Comparison of ENCODE assay signal across 1 cellular context in the genomic region with DNA sequence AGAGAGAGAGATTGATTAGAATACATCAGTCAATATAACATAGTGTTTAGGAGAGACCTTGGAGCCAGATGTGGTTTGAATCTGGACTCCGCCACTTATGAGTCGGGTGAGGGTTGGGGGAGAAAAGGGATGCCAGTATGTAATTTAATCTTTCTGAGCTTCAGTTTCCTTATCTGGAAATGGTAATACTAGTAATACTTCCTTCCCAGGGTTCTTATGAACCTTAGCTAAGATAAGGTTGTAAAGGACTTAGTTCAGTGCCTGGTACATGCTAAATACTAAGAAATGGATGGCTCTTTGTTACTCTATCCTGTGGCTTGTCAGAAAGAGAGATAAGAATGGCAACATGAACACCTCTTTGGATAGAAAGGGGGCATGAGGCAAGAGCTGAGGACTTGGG.
TF ChIP-seq lines count a peak whose summit lies in the region.

No MANE protein-coding gene starts in this region.

TF ChIP-seq in GM23338, 12 proteins besides CTCF, POLR2A, EP300 and RAD21 (continued from another document):
- TF ChIP-seq, protein P1, sequence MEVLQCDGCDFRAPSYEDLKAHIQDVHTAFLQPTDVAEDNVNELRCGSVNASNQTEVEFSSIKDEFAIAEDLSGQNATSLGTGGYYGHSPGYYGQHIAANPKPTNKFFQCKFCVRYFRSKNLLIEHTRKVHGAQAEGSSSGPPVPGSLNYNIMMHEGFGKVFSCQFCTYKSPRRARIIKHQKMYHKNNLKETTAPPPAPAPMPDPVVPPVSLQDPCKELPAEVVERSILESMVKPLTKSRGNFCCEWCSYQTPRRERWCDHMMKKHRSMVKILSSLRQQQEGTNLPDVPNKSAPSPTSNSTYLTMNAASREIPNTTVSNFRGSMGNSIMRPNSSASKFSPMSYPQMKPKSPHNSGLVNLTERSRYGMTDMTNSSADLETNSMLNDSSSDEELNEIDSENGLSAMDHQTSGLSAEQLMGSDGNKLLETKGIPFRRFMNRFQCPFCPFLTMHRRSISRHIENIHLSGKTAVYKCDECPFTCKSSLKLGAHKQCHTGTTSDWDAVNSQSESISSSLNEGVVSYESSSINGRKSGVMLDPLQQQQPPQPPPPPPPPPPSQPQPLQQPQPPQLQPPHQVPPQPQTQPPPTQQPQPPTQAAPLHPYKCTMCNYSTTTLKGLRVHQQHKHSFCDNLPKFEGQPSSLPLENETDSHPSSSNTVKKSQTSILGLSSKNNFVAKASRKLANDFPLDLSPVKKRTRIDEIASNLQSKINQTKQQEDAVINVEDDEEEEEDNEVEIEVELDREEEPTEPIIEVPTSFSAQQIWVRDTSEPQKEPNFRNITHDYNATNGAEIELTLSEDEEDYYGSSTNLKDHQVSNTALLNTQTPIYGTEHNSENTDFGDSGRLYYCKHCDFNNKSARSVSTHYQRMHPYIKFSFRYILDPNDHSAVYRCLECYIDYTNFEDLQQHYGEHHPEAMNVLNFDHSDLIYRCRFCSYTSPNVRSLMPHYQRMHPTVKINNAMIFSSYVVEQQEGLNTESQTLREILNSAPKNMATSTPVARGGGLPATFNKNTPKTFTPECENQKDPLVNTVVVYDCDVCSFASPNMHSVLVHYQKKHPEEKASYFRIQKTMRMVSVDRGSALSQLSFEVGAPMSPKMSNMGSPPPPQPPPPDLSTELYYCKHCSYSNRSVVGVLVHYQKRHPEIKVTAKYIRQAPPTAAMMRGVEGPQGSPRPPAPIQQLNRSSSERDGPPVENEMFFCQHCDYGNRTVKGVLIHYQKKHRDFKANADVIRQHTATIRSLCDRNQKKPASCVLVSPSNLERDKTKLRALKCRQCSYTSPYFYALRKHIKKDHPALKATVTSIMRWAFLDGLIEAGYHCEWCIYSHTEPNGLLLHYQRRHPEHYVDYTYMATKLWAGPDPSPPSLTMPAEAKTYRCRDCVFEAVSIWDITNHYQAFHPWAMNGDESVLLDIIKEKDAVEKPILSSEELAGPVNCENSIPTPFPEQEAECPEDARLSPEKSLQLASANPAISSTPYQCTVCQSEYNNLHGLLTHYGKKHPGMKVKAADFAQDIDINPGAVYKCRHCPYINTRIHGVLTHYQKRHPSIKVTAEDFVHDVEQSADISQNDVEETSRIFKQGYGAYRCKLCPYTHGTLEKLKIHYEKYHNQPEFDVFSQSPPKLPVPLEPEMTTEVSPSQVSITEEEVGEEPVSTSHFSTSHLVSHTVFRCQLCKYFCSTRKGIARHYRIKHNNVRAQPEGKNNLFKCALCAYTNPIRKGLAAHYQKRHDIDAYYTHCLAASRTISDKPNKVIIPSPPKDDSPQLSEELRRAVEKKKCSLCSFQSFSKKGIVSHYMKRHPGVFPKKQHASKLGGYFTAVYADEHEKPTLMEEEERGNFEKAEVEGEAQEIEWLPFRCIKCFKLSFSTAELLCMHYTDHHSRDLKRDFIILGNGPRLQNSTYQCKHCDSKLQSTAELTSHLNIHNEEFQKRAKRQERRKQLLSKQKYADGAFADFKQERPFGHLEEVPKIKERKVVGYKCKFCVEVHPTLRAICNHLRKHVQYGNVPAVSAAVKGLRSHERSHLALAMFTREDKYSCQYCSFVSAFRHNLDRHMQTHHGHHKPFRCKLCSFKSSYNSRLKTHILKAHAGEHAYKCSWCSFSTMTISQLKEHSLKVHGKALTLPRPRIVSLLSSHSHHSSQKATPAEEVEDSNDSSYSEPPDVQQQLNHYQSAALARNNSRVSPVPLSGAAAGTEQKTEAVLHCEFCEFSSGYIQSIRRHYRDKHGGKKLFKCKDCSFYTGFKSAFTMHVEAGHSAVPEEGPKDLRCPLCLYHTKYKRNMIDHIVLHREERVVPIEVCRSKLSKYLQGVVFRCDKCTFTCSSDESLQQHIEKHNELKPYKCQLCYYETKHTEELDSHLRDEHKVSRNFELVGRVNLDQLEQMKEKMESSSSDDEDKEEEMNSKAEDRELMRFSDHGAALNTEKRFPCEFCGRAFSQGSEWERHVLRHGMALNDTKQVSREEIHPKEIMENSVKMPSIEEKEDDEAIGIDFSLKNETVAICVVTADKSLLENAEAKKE (CRISPR knock-in tag; IDR thresholded peaks at IDR 0.05), result no peak
- no peak for TF ChIP-seq ZNF114 (CRISPR knock-in tag; IDR thresholded peaks at IDR 0.05)
- TF ChIP-seq, protein P2, sequence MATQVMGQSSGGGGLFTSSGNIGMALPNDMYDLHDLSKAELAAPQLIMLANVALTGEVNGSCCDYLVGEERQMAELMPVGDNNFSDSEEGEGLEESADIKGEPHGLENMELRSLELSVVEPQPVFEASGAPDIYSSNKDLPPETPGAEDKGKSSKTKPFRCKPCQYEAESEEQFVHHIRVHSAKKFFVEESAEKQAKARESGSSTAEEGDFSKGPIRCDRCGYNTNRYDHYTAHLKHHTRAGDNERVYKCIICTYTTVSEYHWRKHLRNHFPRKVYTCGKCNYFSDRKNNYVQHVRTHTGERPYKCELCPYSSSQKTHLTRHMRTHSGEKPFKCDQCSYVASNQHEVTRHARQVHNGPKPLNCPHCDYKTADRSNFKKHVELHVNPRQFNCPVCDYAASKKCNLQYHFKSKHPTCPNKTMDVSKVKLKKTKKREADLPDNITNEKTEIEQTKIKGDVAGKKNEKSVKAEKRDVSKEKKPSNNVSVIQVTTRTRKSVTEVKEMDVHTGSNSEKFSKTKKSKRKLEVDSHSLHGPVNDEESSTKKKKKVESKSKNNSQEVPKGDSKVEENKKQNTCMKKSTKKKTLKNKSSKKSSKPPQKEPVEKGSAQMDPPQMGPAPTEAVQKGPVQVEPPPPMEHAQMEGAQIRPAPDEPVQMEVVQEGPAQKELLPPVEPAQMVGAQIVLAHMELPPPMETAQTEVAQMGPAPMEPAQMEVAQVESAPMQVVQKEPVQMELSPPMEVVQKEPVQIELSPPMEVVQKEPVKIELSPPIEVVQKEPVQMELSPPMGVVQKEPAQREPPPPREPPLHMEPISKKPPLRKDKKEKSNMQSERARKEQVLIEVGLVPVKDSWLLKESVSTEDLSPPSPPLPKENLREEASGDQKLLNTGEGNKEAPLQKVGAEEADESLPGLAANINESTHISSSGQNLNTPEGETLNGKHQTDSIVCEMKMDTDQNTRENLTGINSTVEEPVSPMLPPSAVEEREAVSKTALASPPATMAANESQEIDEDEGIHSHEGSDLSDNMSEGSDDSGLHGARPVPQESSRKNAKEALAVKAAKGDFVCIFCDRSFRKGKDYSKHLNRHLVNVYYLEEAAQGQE (IDR thresholded peaks at IDR 0.05; ENCODE audit: unreplicated experiment), result no peak
